Comparison of ENCODE assay signal across 1 cellular context in the genomic region with DNA sequence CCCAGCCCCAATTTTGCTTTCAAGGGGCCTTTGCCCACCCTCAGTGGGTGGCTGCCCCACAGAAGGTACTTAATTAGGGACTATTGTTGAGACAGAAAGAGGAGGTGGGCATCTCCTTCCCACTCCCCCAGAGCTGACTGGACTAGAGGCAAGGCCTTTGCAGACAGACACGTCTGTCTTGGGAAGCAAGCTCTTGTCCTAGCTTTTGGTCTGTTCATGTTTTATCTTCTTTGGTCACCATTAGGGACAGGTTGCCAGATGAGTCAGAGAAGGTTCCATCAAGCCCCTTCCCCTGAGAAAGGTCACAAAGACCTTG.
TF ChIP-seq lines count a peak whose summit lies in the region.

No MANE protein-coding gene starts in this region.

TF ChIP-seq in H1, 55 proteins besides CTCF, POLR2A, EP300 and RAD21:
- TF ChIP-seq NANOG (IDR thresholded peaks at IDR 0.05; ENCODE audit: insufficient read depth, low read depth, low read length, poor library complexity, severe bottlenecking) (no peak), HDAC2 (IDR thresholded peaks at IDR 0.05; ENCODE audit: borderline replicate concordance in 1 of 2, low read depth in 2 of 2, low read length in 2 of 2) (no peak), CHD2 (IDR thresholded peaks at IDR 0.05; ENCODE audit: low read length) (no peak), JUND (IDR thresholded peaks at IDR 0.05; ENCODE audit: low read length) (no peak), MAFK (IDR thresholded peaks at IDR 0.05; ENCODE audit: low read depth, low read length) (no peak), NRF1 (IDR thresholded peaks at IDR 0.05; ENCODE audit: low read depth, low read length) (no peak), FOSL1 (IDR thresholded peaks at IDR 0.05; ENCODE audit: insufficient read depth, low read depth, low read length) (no peak), YY1 (IDR thresholded peaks at IDR 0.05; ENCODE audit: low read depth, low read length) (no peak), PHF8 (conservative IDR thresholded peaks at IDR 0.05; ENCODE audit: low read depth, low read length) (no peak), KDM4A (IDR thresholded peaks at IDR 0.05; ENCODE audit: low read depth, low read length, severe bottlenecking) (no peak), SIRT6 (IDR thresholded peaks at IDR 0.05; ENCODE audit: low read length) (no peak), TAF1 (IDR thresholded peaks at IDR 0.05; ENCODE audit: low read depth, low read length) (no peak), RFX5 (IDR thresholded peaks at IDR 0.05; ENCODE audit: borderline replicate concordance, low read depth, low read length) (no peak), CBX5 (IDR thresholded peaks at IDR 0.05; ENCODE audit: low read depth, low read length) (no peak), RXRA (IDR thresholded peaks at IDR 0.05; ENCODE audit: insufficient read depth, low read depth, low read length) (no peak), SP1 (IDR thresholded peaks at IDR 0.05; ENCODE audit: low read depth, low read length) (no peak)
- TF ChIP-seq, protein P1, sequence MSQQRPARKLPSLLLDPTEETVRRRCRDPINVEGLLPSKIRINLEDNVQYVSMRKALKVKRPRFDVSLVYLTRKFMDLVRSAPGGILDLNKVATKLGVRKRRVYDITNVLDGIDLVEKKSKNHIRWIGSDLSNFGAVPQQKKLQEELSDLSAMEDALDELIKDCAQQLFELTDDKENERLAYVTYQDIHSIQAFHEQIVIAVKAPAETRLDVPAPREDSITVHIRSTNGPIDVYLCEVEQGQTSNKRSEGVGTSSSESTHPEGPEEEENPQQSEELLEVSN (IDR thresholded peaks at IDR 0.05) = no peak
- TF ChIP-seq, protein P2, sequence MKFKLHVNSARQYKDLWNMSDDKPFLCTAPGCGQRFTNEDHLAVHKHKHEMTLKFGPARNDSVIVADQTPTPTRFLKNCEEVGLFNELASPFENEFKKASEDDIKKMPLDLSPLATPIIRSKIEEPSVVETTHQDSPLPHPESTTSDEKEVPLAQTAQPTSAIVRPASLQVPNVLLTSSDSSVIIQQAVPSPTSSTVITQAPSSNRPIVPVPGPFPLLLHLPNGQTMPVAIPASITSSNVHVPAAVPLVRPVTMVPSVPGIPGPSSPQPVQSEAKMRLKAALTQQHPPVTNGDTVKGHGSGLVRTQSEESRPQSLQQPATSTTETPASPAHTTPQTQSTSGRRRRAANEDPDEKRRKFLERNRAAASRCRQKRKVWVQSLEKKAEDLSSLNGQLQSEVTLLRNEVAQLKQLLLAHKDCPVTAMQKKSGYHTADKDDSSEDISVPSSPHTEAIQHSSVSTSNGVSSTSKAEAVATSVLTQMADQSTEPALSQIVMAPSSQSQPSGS (IDR thresholded peaks at IDR 0.05; ENCODE audit: low read length) = no peak
- TF ChIP-seq, protein P3, sequence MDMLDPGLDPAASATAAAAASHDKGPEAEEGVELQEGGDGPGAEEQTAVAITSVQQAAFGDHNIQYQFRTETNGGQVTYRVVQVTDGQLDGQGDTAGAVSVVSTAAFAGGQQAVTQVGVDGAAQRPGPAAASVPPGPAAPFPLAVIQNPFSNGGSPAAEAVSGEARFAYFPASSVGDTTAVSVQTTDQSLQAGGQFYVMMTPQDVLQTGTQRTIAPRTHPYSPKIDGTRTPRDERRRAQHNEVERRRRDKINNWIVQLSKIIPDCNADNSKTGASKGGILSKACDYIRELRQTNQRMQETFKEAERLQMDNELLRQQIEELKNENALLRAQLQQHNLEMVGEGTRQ (IDR thresholded peaks at IDR 0.05; ENCODE audit: low read length) = no peak
- TF ChIP-seq, protein P4, sequence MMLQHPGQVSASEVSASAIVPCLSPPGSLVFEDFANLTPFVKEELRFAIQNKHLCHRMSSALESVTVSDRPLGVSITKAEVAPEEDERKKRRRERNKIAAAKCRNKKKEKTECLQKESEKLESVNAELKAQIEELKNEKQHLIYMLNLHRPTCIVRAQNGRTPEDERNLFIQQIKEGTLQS (IDR thresholded peaks at IDR 0.05; ENCODE audit: insufficient read depth, low read depth, low read length) = no peak
